In the genomic region with DNA sequence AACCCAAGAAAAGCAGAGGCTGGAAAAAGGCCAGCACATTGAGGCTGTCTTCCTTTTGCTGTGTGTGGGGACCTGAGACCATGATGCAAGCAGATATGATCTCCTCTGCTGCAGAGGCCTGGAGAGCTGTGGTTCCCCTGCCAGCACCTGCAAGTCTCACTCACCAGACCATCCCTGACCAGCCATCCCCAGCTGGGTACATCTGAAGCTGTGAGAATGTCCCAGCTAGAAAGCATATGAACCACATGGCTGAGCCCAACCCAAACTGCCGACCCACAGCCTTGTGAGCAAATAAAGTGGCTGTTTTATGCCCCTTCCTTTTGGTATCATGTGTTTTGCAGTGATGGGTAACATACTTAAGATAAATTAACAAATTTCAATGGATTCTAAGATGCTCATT, we compare ENCODE assay signal across 20 cellular contexts.
"Had no signal": no experiment of that assay in that cellular context is flagged by ENCODE, and none has a peak within 500 bp of the region (broad histone marks: within the 10 kb centered on the region; RNA-seq: fewer than 3 reads in every experiment).

No MANE protein-coding gene starts in this region.

- DNase-seq: Karpas-422, KBM-7, MG63, NCI-H1048, NCI-H1105, NCI-H1417, NCI-H146, NCI-H1694 treated with DMSO at 0.1 percent for 48 hours, NCI-H1930, NCI-H2081, NCI-H2107, NCI-H2227 treated with DMSO at 0.1 percent for 48 hours, NCI-H524, NCI-H526 treated with DMSO at 0.1 percent for 48 hours, NCI-H748 treated with DMSO at 0.1 percent for 48 hours, RPMI8226, SHP77, SJCRH30 had no signal

- H3K36me3 ChIP-seq: MG63, SJCRH30 had no signal

- H3K4me3 ChIP-seq: MG63, SJCRH30, SK-N-MC had no signal

- H3K27ac ChIP-seq: HL-60, SJCRH30, SK-N-MC had no signal

- H3K9me3 ChIP-seq: MG63, SJCRH30 had no signal

- H3K27me3 ChIP-seq: MG63, SJCRH30 had no signal
